10 cellular contexts compared by ENCODE assay signal in the genomic region with DNA sequence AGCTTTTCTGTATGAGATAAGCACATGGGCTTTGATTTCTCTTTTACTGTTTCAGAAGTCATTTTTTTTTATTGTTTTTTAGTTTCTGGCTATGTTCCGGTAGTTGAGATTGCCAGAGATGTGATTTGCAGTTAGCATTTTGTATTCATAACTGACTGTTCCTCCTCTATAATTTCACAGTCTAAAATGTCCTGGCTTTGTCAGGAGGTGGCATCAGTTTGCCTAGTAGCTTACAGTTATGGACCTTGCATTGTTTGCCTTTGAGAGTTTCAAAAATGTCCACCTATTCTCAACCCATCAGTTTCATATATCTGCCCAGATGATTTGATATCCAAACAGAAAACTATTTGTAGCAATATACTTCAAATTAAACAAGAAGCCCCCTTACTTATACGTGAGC. TPM values are rescaled to one million over a fixed set of nuclear protein-coding genes. Genes with fewer than 3 reads are reported as not detected.
A peak's percentile ranks its signal among the peaks of the same experiment; 100 is the strongest.
DNase-seq lines count a peak whose midpoint lies in the region; ATAC-seq and TF ChIP-seq lines count a peak whose summit lies in the region.
"Had no signal": no experiment of that assay in that cellular context is flagged by ENCODE, and none has a peak within 500 bp of the region (broad histone marks: within the 10 kb centered on the region; RNA-seq: fewer than 3 reads in every experiment).

No MANE protein-coding gene starts in this region.

- BruUV-seq in IMR-90 (replicated peaks; lab: Mats Ljungman, UMichigan) (no TSS peak), A673 (replicated peaks; lab: Mats Ljungman, UMichigan) (no TSS peak)

- H3K4me2 ChIP-seq in IMR-90 (ENCODE audit: low read depth, low read length) = no peak overlapping the region

- no peaks in the 10 kb centered on the region for H3K36me3 ChIP-seq in IMR-90 (ENCODE audit: control insufficient read depth, insufficient read depth, low read length)
- H3K36me3 ChIP-seq in liver (ENCODE audit: control insufficient read depth in 4 of 4, insufficient read depth in 3 of 4, low read depth in 1 of 4, low read length in 3 of 4) = no peaks in the 10 kb centered on the region
- no peaks in the 10 kb centered on the region for H3K36me3 ChIP-seq in A673 (ENCODE audit: insufficient read depth, low read length, poor library complexity, severe bottlenecking)
- no peaks in the 10 kb centered on the region for H3K36me3 ChIP-seq in body of pancreas (replicated peaks in 1 of 2; ENCODE audit: insufficient read depth in 1 of 2, low read depth in 2 of 2)

- H3K27ac ChIP-seq in IMR-90 (ENCODE audit: insufficient read depth, low read length) (no peak overlapping the region), liver (ENCODE audit: low read depth in 1 of 2, low read length in 2 of 2) (no peak overlapping the region), A673 (ENCODE audit: low read depth, low read length, poor library complexity, severe bottlenecking) (no peak overlapping the region), body of pancreas (no peak overlapping the region)

- no peaks in the 10 kb centered on the region for H3K79me1 ChIP-seq in IMR-90 (ENCODE audit: low read depth in 1 of 2, low read length in 2 of 2)

- H3K36me3 Mint-ChIP-seq in natural killer cell treated with Interleukin-12 subunit alpha and Interleukin-12 subunit beta and Interleukin-15 and Interleukin-18, amount 100 ng/mL, for 72 hours = no peaks in the 10 kb centered on the region
- H3K36me3 Mint-ChIP-seq: activated naive CD8-positive, alpha-beta T cell treated with anti-CD3 and anti-CD28 coated beads for 36 hours had no signal

- intact Hi-C loops in IMR-90 (cut with micrococcal nuclease) = loop anchor here (5.0 kb wide), 1 partner anchor 112 kb away; no protein-coding TSS in a partner anchor
- intact Hi-C loops in A673 (cut with micrococcal nuclease; ENCODE audit: unreplicated experiment) = no loop called here
- intact Hi-C loops in body of pancreas (cut with DNase I) = no loop called here

- peaks cover 2% of the 10 kb centered on the region; the same call in 1 of the 2 replicates for H3K27me3 ChIP-seq in IMR-90 (ENCODE audit: control insufficient read depth, insufficient read depth, low read length)
- H3K27me3 ChIP-seq in liver (ENCODE audit: control insufficient read depth in 4 of 4, insufficient read depth in 4 of 4, low read length in 3 of 4) = no peaks in the 10 kb centered on the region
- no peaks in the 10 kb centered on the region for H3K27me3 ChIP-seq in A673 (replicated peaks; ENCODE audit: insufficient read depth, low read depth, low read length, poor library complexity)
- H3K27me3 ChIP-seq in body of pancreas = no peaks in the 10 kb centered on the region

- H3K4me1 ChIP-seq in IMR-90 (ENCODE audit: control insufficient read depth, insufficient read depth, low read length) (no peaks in the 10 kb centered on the region), liver (ENCODE audit: control insufficient read depth in 4 of 4, insufficient read depth in 4 of 4, low read length in 3 of 4) (no peaks in the 10 kb centered on the region), A673 (ENCODE audit: insufficient read depth, low read length, poor library complexity, severe bottlenecking) (no peaks in the 10 kb centered on the region), body of pancreas (no peaks in the 10 kb centered on the region)

- no peak overlapping the region for H4K5ac ChIP-seq in IMR-90 (ENCODE audit: low read depth, low read length)

- H3K4me3 Mint-ChIP-seq in natural killer cell treated with Interleukin-12 subunit alpha and Interleukin-12 subunit beta and Interleukin-15 and Interleukin-18, amount 100 ng/mL, for 72 hours = no peak overlapping the region
- H3K4me3 Mint-ChIP-seq: activated naive CD8-positive, alpha-beta T cell treated with anti-CD3 and anti-CD28 coated beads for 36 hours had no signal

- TF ChIP-seq RAD21 in IMR-90 (IDR thresholded peaks at IDR 0.05; ENCODE audit: low read length) (peak; percentile 46), liver (IDR thresholded peaks at IDR 0.05) (peak; percentile 13 to 42)

- in situ Hi-C loops in IMR-90 (cut with MboI; ENCODE audit: low sequenced_read_pairs) (no loop called here), astrocyte of the cerebellum (cut with HindIII; ENCODE audit: low sequenced_read_pairs) (no loop called here)

- no peak overlapping the region for H3K4ac ChIP-seq in IMR-90 (ENCODE audit: low read depth, low read length)

- no peak overlapping the region for H2BK120ac ChIP-seq in IMR-90 (ENCODE audit: low read depth, low read length)

- no CpG with 5 or more reads among the region's 2 CpGs for WGBS in IMR-90 (ENCODE audit: extremely low coverage in 2 of 2, insufficient read length in 1 of 2), 2 experiments
- WGBS in liver = 57% methylated on average over 2 of the region's 2 CpGs
- WGBS in body of pancreas, 2 donors = 61 to 82% methylated on average over 2 of the region's 2 CpGs

- no peak overlapping the region for H3K9ac ChIP-seq in IMR-90 (ENCODE audit: low read depth, low read length)
- no peak overlapping the region for H3K9ac ChIP-seq in liver (ENCODE audit: low read depth in 1 of 2, low read length in 2 of 2)

- DNase-seq in COLO668 (lab: John Stamatoyannopoulos, UW; ENCODE audit: unreplicated experiment) = peak; percentile 15
- DNase-seq in IMR-90 = peak; percentile 4
- DNase-seq in astrocyte of the cerebellum (ENCODE audit: low read depth) = no peak
- DNase-seq in natural killer cell treated with Interleukin-12 subunit alpha and Interleukin-12 subunit beta and Interleukin-15 and Interleukin-18, amount 100 ng/mL, for 72 hours (ENCODE audit: low spot score) = no peak
- no peak for DNase-seq in A673 (ENCODE audit: low spot score)
- DNase-seq in body of pancreas = no peak
- DNase-seq: activated naive CD8-positive, alpha-beta T cell treated with anti-CD3 and anti-CD28 coated beads for 36 hours; NCI-H1930 had no signal

- H3K9me3 ChIP-seq in IMR-90 (ENCODE audit: control insufficient read depth, insufficient read depth, low read length) = no peaks in the 10 kb centered on the region
- peaks cover 0 to 1% (median 0%) of the 10 kb centered on the region in 4 donors for H3K9me3 ChIP-seq in liver (ENCODE audit: control insufficient read depth in 4 of 4, low read length in 3 of 4)
- no peaks in the 10 kb centered on the region for H3K9me3 ChIP-seq in A673 (ENCODE audit: low read depth, low read length, poor library complexity, severe bottlenecking)
- no peaks in the 10 kb centered on the region for H3K9me3 ChIP-seq in body of pancreas

- no peak overlapping the region for H3K18ac ChIP-seq in IMR-90 (ENCODE audit: low read depth, low read length)

- no peak overlapping the region for H2BK20ac ChIP-seq in IMR-90 (ENCODE audit: low read depth, low read length)

- no peak overlapping the region for H3K27ac Mint-ChIP-seq in natural killer cell treated with Interleukin-12 subunit alpha and Interleukin-12 subunit beta and Interleukin-15 and Interleukin-18, amount 100 ng/mL, for 72 hours
- H3K27ac Mint-ChIP-seq: activated naive CD8-positive, alpha-beta T cell treated with anti-CD3 and anti-CD28 coated beads for 36 hours had no signal

- H4K20me1 ChIP-seq in IMR-90 (ENCODE audit: insufficient read depth, low read length) = no peaks in the 10 kb centered on the region

- no peak overlapping the region for H3K23ac ChIP-seq in IMR-90 (ENCODE audit: low read depth, low read length)

- POLR2A ChIA-PET in IMR-90 (lab: Charles Lee; ENCODE audit: unreplicated experiment) = no interaction called here
- POLR2A ChIA-PET in A673 (lab: Charles Lee; ENCODE audit: low non-redundant PET) = no interaction called here

- H2AK5ac ChIP-seq in IMR-90 (ENCODE audit: low read depth, low read length) = no peak overlapping the region

- H3K9me1 ChIP-seq in IMR-90 (ENCODE audit: insufficient read depth, low read length) = no peaks in the 10 kb centered on the region

- no peaks in the 10 kb centered on the region for H3K4me1 Mint-ChIP-seq in natural killer cell treated with Interleukin-12 subunit alpha and Interleukin-12 subunit beta and Interleukin-15 and Interleukin-18, amount 100 ng/mL, for 72 hours (ENCODE audit: low read depth in 2 of 2)

- no peak overlapping the region for H2AFZ ChIP-seq in IMR-90 (replicated peaks; ENCODE audit: low read length, poor library complexity)

- TF ChIP-seq CTCF in IMR-90 (conservative IDR thresholded peaks at IDR 0.05; ENCODE audit: low read depth, low read length) = peak; percentile 31; the same call in 1 of the 2 replicates
- peak; percentile 48 for TF ChIP-seq CTCF in astrocyte of the cerebellum (IDR thresholded peaks at IDR 0.05; ENCODE audit: low read depth, low read length, missing control alignments)
- peak; percentile 16 for TF ChIP-seq CTCF in liver (IDR thresholded peaks at IDR 0.05; ENCODE audit: low read depth, low read length, missing input control)
- TF ChIP-seq CTCF in A673 (conservative IDR thresholded peaks at IDR 0.05; ENCODE audit: low read depth, low read length) = no peak
- TF ChIP-seq CTCF in body of pancreas (IDR thresholded peaks at IDR 0.05) = peak in 1 of 7 experiments; percentile 10

- TF ChIP-seq POLR2A in IMR-90 (IDR thresholded peaks at IDR 0.05; ENCODE audit: low read depth, low read length) = no peak
- no peak for TF ChIP-seq POLR2A in body of pancreas (IDR thresholded peaks at IDR 0.05)

- H4K91ac ChIP-seq in IMR-90 (ENCODE audit: insufficient read depth, low read depth, low read length) = no peak overlapping the region

- no peak overlapping the region for H2AK9ac ChIP-seq in IMR-90 (replicated peaks; ENCODE audit: low read depth, low read length, poor library complexity)

- dilution Hi-C loops in IMR-90 (cut with HindIII; ENCODE audit: low sequenced_read_pairs, unreplicated experiment) = no loop called here

- peaks cover 2 to 7% of the 10 kb centered on the region in 2 donors for H3K27me3 Mint-ChIP-seq in natural killer cell treated with Interleukin-12 subunit alpha and Interleukin-12 subunit beta and Interleukin-15 and Interleukin-18, amount 100 ng/mL, for 72 hours
- H3K27me3 Mint-ChIP-seq: activated naive CD8-positive, alpha-beta T cell treated with anti-CD3 and anti-CD28 coated beads for 36 hours had no signal

- no peaks in the 10 kb centered on the region for H3K9me3 Mint-ChIP-seq in natural killer cell treated with Interleukin-12 subunit alpha and Interleukin-12 subunit beta and Interleukin-15 and Interleukin-18, amount 100 ng/mL, for 72 hours
- H3K9me3 Mint-ChIP-seq: activated naive CD8-positive, alpha-beta T cell treated with anti-CD3 and anti-CD28 coated beads for 36 hours had no signal

- H3K4me3 ChIP-seq in IMR-90 (ENCODE audit: insufficient read depth, low read depth, low read length) (no peak overlapping the region), astrocyte of the cerebellum (ENCODE audit: low read depth, low read length) (no peak overlapping the region), liver (ENCODE audit: low read depth in 1 of 3, low read length in 3 of 3) (no peak overlapping the region), A673 (ENCODE audit: low read depth, low read length, poor library complexity, severe bottlenecking) (no peak overlapping the region), body of pancreas (no peak overlapping the region)

- H4K8ac ChIP-seq in IMR-90 (ENCODE audit: low read depth in 2 of 2, low read length in 2 of 2) = no peak overlapping the region

- H2BK5ac ChIP-seq in IMR-90 (ENCODE audit: low read depth, low read length, poor library complexity, severe bottlenecking) = no peak overlapping the region

- no peak overlapping the region for H2BK15ac ChIP-seq in IMR-90 (ENCODE audit: low read depth, low read length)

- peak; percentile 64 for ATAC-seq in IMR-90 (ENCODE audit: low read depth)
- ATAC-seq in natural killer cell treated with Interleukin-12 subunit alpha and Interleukin-12 subunit beta and Interleukin-15 and Interleukin-18, amount 100 ng/mL, for 72 hours = no peak
- ATAC-seq in body of pancreas = no peak
- ATAC-seq in GM19463 (IDR thresholded peaks at IDR 0.05; ENCODE audit: unreplicated experiment) = no peak

- no peak overlapping the region for H3K14ac ChIP-seq in IMR-90 (replicated peaks; ENCODE audit: low read depth, low read length)

- CTCF ChIA-PET in IMR-90 (lab: Yijun Ruan, JAX) = interaction anchor here (0.6 to 1.2 kb wide), 7 partner anchors 9 to 246 kb away, joined by 3 to 4 read pairs (median 4); a partner anchor contains a TSS
- CTCF ChIA-PET in A673 (lab: Charles Lee) = no interaction called here

- H3K56ac ChIP-seq in IMR-90 (ENCODE audit: extremely low read depth, insufficient read depth, low read length) = no peak overlapping the region

RNA-seq across cellular contexts. Expression of a gene that starts 39.5 kb away (rescaled TPM):
- total RNA-seq in IMR-90 (2012; rRNA removed) (0.56 and 1.3 TPM in 2 replicates), liver (1 to 10 TPM; 3.4 to 5.0 TPM), A673 (2021) (0.74 and 1.2 TPM in 2 replicates), body of pancreas (1 to 10 TPM; 1.3 to 2.3 TPM)
- polyA plus RNA-seq in IMR-90 (2012; rRNA removed) (0.34 and 0.65 TPM in 2 replicates), liver (1 to 10 TPM; 1.2 to 3.0 TPM)
- 0.03 and 0.05 TPM in 2 replicates for polyA plus RNA-seq in IMR-90 (2012; cell fraction: cytosol; rRNA removed)
- 0.04 and 0.17 TPM in 2 replicates for polyA plus RNA-seq in IMR-90 (2012; cell fraction: nucleus; rRNA removed; ENCODE audit: low replicate concordance)
- under 1 TPM in 1 of 2 donors, not detected in 1; 0.28 TPM for total RNA-seq in natural killer cell treated with Interleukin-12 subunit alpha and Interleukin-12 subunit beta and Interleukin-15 and Interleukin-18, amount 100 ng/mL, for 72 hours

Comparison
In these comparisons a context has a peak if more than half of its experiments do, and no peak if none do; other contexts are left out.
1. DNase-seq: peak in COLO668 (single experiment) and IMR-90 (single experiment); none in astrocyte of the cerebellum (single experiment), natural killer cell treated with Interleukin-12 subunit alpha and Interleukin-12 subunit beta and Interleukin-15 and Interleukin-18, amount 100 ng/mL, for 72 hours (single experiment), A673 (single experiment) and body of pancreas (0 of 4).